ENCODE assay signal across 8 cellular contexts in genomic region chr19:47035495-47036232, GRCh38. TPM values are rescaled to one million over a fixed set of nuclear protein-coding genes. Genes with fewer than 3 reads are reported as not detected.
DNase-seq lines count a peak whose midpoint lies in the region; ATAC-seq and TF ChIP-seq lines count a peak whose summit lies in the region.

No MANE protein-coding gene starts in this region.

- peaks cover 14% of the 10 kb centered on the region for H3K4me1 Mint-ChIP-seq in progenitor cell of endocrine pancreas (ENCODE audit: low read depth)

- H3K4me3 Mint-ChIP-seq in progenitor cell of endocrine pancreas (ENCODE audit: low read depth), result peak overlapping the region; percentile 81

- TF ChIP-seq POLR2A in adrenal gland (IDR thresholded peaks at IDR 0.05), result peak in 1 of 2 donors; percentile 38

- no peaks in the 10 kb centered on the region for H3K36me3 Mint-ChIP-seq in progenitor cell of endocrine pancreas (ENCODE audit: insufficient read depth)

- H3K27ac ChIP-seq in adrenal gland, result peak overlapping the region in 1 of 5 donors; percentile 3
- H3K27ac ChIP-seq in upper lobe of right lung, result peak overlapping the region; percentile 65

- H3K36me3 ChIP-seq in GM06990 (ENCODE audit: control insufficient read depth, insufficient read depth, low read length) (no peaks in the 10 kb centered on the region), adrenal gland (replicated peaks in 1 of 2) (no peaks in the 10 kb centered on the region), upper lobe of right lung (no peaks in the 10 kb centered on the region)

- H3K4me3 ChIP-seq in GM06990 (replicated peaks; ENCODE audit: low read depth, low read length), result peak overlapping the region; percentile 64
- peak overlapping the region in 3 of 4 donors; percentile 1 to 43 (median 40) for H3K4me3 ChIP-seq in adrenal gland
- H3K4me3 ChIP-seq in upper lobe of right lung, result peak overlapping the region; percentile 51

- DNase-seq in GM06990 (ENCODE audit: extremely low read depth, insufficient read length) (peak; percentile 96), NCI-H1436 (lab: John Stamatoyannopoulos, UW) (peak; percentile 90), T follicular helper cell (ENCODE audit: low read depth) (peak; percentile 91), adrenal gland (peak; percentile 81 to 94 (median 85)), left cardiac atrium (peak; percentile 83), progenitor cell of endocrine pancreas (ENCODE audit: low spot score, unreplicated experiment) (peak; percentile 96), upper lobe of right lung (peak; percentile 94)

- peak; percentile 95 for TF ChIP-seq CTCF in GM06990 (IDR thresholded peaks at IDR 0.05; ENCODE audit: insufficient read depth, low read length, poor library complexity, severe bottlenecking)
- TF ChIP-seq CTCF in adrenal gland (IDR thresholded peaks at IDR 0.05), result peak; percentile 89 to 96 (median 94)
- TF ChIP-seq CTCF in progenitor cell of endocrine pancreas (IDR thresholded peaks at IDR 0.05; ENCODE audit: unreplicated experiment), result peak; percentile 91
- peak; percentile 98 for TF ChIP-seq CTCF in upper lobe of right lung (IDR thresholded peaks at IDR 0.05)

- peaks cover 11% of the 10 kb centered on the region for H3K27me3 Mint-ChIP-seq in progenitor cell of endocrine pancreas

- peak; percentile 91 for ATAC-seq in HG02610 (IDR thresholded peaks at IDR 0.05; ENCODE audit: unreplicated experiment)
- peak; percentile 92 to 94 for ATAC-seq in left cardiac atrium
- ATAC-seq in upper lobe of right lung, result peak; percentile 96

- H3K4me1 ChIP-seq in adrenal gland (replicated peaks in 1 of 2) (peaks cover 4 to 9% of the 10 kb centered on the region in 2 donors), upper lobe of right lung (peaks cover 6% of the 10 kb centered on the region)

- WGBS in adrenal gland, 4 donors, result 1 to 3% (median 1%) methylated on average over 28 to 34 of the region's 34 CpGs

- peaks cover 2% of the 10 kb centered on the region for H3K27me3 ChIP-seq in GM06990 (replicated peaks; ENCODE audit: control insufficient read depth, insufficient read depth, low read length)
- H3K27me3 ChIP-seq in adrenal gland, result no peaks in the 10 kb centered on the region
- peaks cover 14% of the 10 kb centered on the region for H3K27me3 ChIP-seq in upper lobe of right lung

- H3K9me3 ChIP-seq in adrenal gland (replicated peaks in 1 of 3) (no peaks in the 10 kb centered on the region), upper lobe of right lung (no peaks in the 10 kb centered on the region)

- H3K9me3 Mint-ChIP-seq in progenitor cell of endocrine pancreas (ENCODE audit: low read depth), result no peaks in the 10 kb centered on the region

- intact Hi-C loops in adrenal gland (cut with DNase I), result loop anchor here (5.0 to 10.0 kb wide), 2 partner anchors 87 to 89 kb away; no protein-coding TSS in a partner anchor
- intact Hi-C loops in left cardiac atrium (cut with DNase I), result loop anchor here (10.0 kb wide), 1 partner anchor 89 kb away; no protein-coding TSS in a partner anchor
- intact Hi-C loops in upper lobe of right lung (cut with DNase I), result no loop called here

- peak overlapping the region; percentile 91 for H3K27ac Mint-ChIP-seq in progenitor cell of endocrine pancreas

RNA-seq across cellular contexts. Expression of gene TMEM160, which starts 12.8 kb away (rescaled TPM):
- 10 to 100 TPM; 24.9 to 76.2 (median 42.6) TPM for total RNA-seq in adrenal gland
- polyA plus RNA-seq in adrenal gland, result 100 to 1,000 TPM in 1 of 3 donors, 10 to 100 TPM in 1, under 1 TPM in 1; 0.62 to 120 (median 11.7) TPM
- 10 to 100 TPM; 30.6 to 35.8 TPM for total RNA-seq in left cardiac atrium
- total RNA-seq in progenitor cell of endocrine pancreas, result 33.6 and 35.4 TPM in 2 replicates
- 28.0 TPM for total RNA-seq in upper lobe of right lung

RNA-seq across cellular contexts. Expression of gene NPAS1, which starts 16.0 kb away (rescaled TPM):
- total RNA-seq in adrenal gland (1 to 10 TPM in 3 of 8 donors, under 1 TPM in 3, not detected in 2; 0.28 to 3.5 (median 0.78) TPM), left cardiac atrium (1 to 10 TPM in 1 of 2 donors, under 1 TPM in 1; 0.44 to 1.2 TPM), progenitor cell of endocrine pancreas (2.2 and 2.4 TPM in 2 replicates), upper lobe of right lung (1.3 TPM)
- polyA plus RNA-seq in adrenal gland, result 1 to 10 TPM in 1 of 3 donors, under 1 TPM in 1, not detected in 1; 0.84 to 3.1 TPM
